In genomic region chr7:114598946-114599345, GRCh38 we compare ENCODE assay signal across 25 cellular contexts.
DNase-seq lines count a peak whose midpoint lies in the region; ATAC-seq lines count a peak whose summit lies in the region.
"Had no signal": no experiment of that assay in that cellular context is flagged by ENCODE, and none has a peak within 500 bp of the region (broad histone marks: within the 10 kb centered on the region; RNA-seq: fewer than 3 reads in every experiment).

No MANE protein-coding gene starts in this region.

- no peaks in the 10 kb centered on the region for H3K27me3 ChIP-seq in adipocyte (replicated peaks; ENCODE audit: control insufficient read depth, insufficient read depth, low read length)
- H3K27me3 ChIP-seq: BE2C, BLaER1 had no signal

- intact Hi-C loops in activated naive CD4-positive, alpha-beta T cell treated with anti-CD3 and anti-CD28 coated beads for 36 hours (cut with micrococcal nuclease), result no loop called here
- intact Hi-C loops in posterior vena cava (cut with DNase I), result no loop called here

- H3K27ac Mint-ChIP-seq in activated naive CD4-positive, alpha-beta T cell treated with anti-CD3 and anti-CD28 coated beads for 36 hours, result no peak overlapping the region
- H3K27ac Mint-ChIP-seq: CD14-positive monocyte; CD4-positive, alpha-beta memory T cell; CD4-positive, CD25-positive, alpha-beta regulatory T cell; CD8-positive, alpha-beta memory T cell had no signal

- H3K27me3 Mint-ChIP-seq in activated naive CD4-positive, alpha-beta T cell treated with anti-CD3 and anti-CD28 coated beads for 36 hours (ENCODE audit: low read depth), result no peaks in the 10 kb centered on the region
- H3K27me3 Mint-ChIP-seq: CD4-positive, CD25-positive, alpha-beta regulatory T cell had no signal

- no peak for ATAC-seq in GM18907 (IDR thresholded peaks at IDR 0.05; ENCODE audit: unreplicated experiment)
- ATAC-seq: GM12878 had no signal

- no peaks in the 10 kb centered on the region for H3K4me1 Mint-ChIP-seq in activated naive CD4-positive, alpha-beta T cell treated with anti-CD3 and anti-CD28 coated beads for 36 hours (ENCODE audit: low read depth)
- H3K4me1 Mint-ChIP-seq: CD14-positive monocyte; CD4-positive, alpha-beta memory T cell; CD4-positive, CD25-positive, alpha-beta regulatory T cell; CD8-positive, alpha-beta memory T cell had no signal

- DNase-seq in adipocyte (ENCODE audit: low read depth) (peak; percentile 41), fibroblast of peridontal ligament (ENCODE audit: extremely low read depth) (peak; percentile 8), foreskin melanocyte (peak; percentile 79), posterior vena cava (ENCODE audit: low spot score) (no peak)
- no peak for DNase-seq in activated naive CD4-positive, alpha-beta T cell treated with anti-CD3 and anti-CD28 coated beads for 36 hours
- DNase-seq in stimulated activated CD4-positive, alpha-beta T cell treated with anti-CD3 and anti-CD28 coated beads, Interleukin-2, amount 100 ng/mL, for 48 hours, result no peak
- DNase-seq: 8988T; ACHN; BE2C; C1 segment of cervical spinal cord; CD4-positive, alpha-beta memory T cell; CD4-positive, CD25-positive, alpha-beta regulatory T cell; CD8-positive, alpha-beta memory T cell; COR-L47; DMS 273 treated with DMSO at 0.1 percent for 48 hours; DMS153; DMS53; DMS79; DND-41; EL; GDM1 had no signal

- no peak overlapping the region for H3K4me3 Mint-ChIP-seq in activated naive CD4-positive, alpha-beta T cell treated with anti-CD3 and anti-CD28 coated beads for 36 hours
- H3K4me3 Mint-ChIP-seq: CD14-positive monocyte; CD4-positive, alpha-beta memory T cell; CD4-positive, CD25-positive, alpha-beta regulatory T cell; CD8-positive, alpha-beta memory T cell had no signal

- no peaks in the 10 kb centered on the region for H3K9me3 ChIP-seq in adipocyte (ENCODE audit: control insufficient read depth, low read length)
- H3K9me3 ChIP-seq: BE2C, BLaER1 had no signal

- H3K9ac ChIP-seq in adipocyte (ENCODE audit: low read length), result no peak overlapping the region
- H3K9ac ChIP-seq: BLaER1 had no signal

- no peaks in the 10 kb centered on the region for H3K36me3 ChIP-seq in adipocyte (ENCODE audit: control insufficient read depth, insufficient read depth, low read length, severe bottlenecking)
- H3K36me3 ChIP-seq: BE2C, BLaER1 had no signal

- H3K4me1 ChIP-seq in adipocyte (ENCODE audit: control insufficient read depth, insufficient read depth, low read length), result no peaks in the 10 kb centered on the region
- H3K4me1 ChIP-seq: BE2C, BLaER1 had no signal

- H3K36me3 Mint-ChIP-seq in activated naive CD4-positive, alpha-beta T cell treated with anti-CD3 and anti-CD28 coated beads for 36 hours (ENCODE audit: low read depth), result no peaks in the 10 kb centered on the region
- H3K36me3 Mint-ChIP-seq: CD14-positive monocyte; CD4-positive, alpha-beta memory T cell; CD4-positive, CD25-positive, alpha-beta regulatory T cell; CD8-positive, alpha-beta memory T cell had no signal

- no peak overlapping the region for H3K4me3 ChIP-seq in adipocyte (ENCODE audit: low read length)
- H3K4me3 ChIP-seq: BLaER1, GM12878 had no signal

- no peaks in the 10 kb centered on the region for H3K9me3 Mint-ChIP-seq in activated naive CD4-positive, alpha-beta T cell treated with anti-CD3 and anti-CD28 coated beads for 36 hours
- H3K9me3 Mint-ChIP-seq: CD14-positive monocyte; CD4-positive, alpha-beta memory T cell; CD4-positive, CD25-positive, alpha-beta regulatory T cell had no signal

- CTCF ChIA-PET in activated naive CD4-positive, alpha-beta T cell treated with anti-CD3 and anti-CD28 coated beads for 36 hours (lab: Charles Lee), result no interaction called here

Comparison
In these comparisons a context has a peak if more than half of its experiments do, and no peak if none do; other contexts are left out.
1. DNase-seq: peak in adipocyte (single experiment), fibroblast of peridontal ligament (single experiment) and foreskin melanocyte (single experiment); none in activated naive CD4-positive, alpha-beta T cell treated with anti-CD3 and anti-CD28 coated beads for 36 hours (single experiment), posterior vena cava (single experiment) and stimulated activated CD4-positive, alpha-beta T cell treated with anti-CD3 and anti-CD28 coated beads, Interleukin-2, amount 100 ng/mL, for 48 hours (0 of 2).